ENCODE assay signal across 14 cellular contexts in genomic region chr4:144903953-144904711, GRCh38.
A peak's percentile ranks its signal among the peaks of the same experiment; 100 is the strongest.
DNase-seq lines count a peak whose midpoint lies in the region; ATAC-seq and TF ChIP-seq lines count a peak whose summit lies in the region.
"Had no signal": no experiment of that assay in that cellular context is flagged by ENCODE, and none has a peak within 500 bp of the region (broad histone marks: within the 10 kb centered on the region; RNA-seq: fewer than 3 reads in every experiment).

No MANE protein-coding gene starts in this region.

- BruUV-seq in HCT116 (replicated peaks; lab: Mats Ljungman, UMichigan), result no TSS peak

- H3K9ac ChIP-seq in HCT116 (ENCODE audit: low read length), result no peak overlapping the region
- H3K9ac ChIP-seq: BLaER1 treated with 17β-estradiol and CSF1 and Interleukin-3, amounts not matched to agents 10 nM and 100 nM had no signal

- no peaks in the 10 kb centered on the region for H3K79me2 ChIP-seq in HCT116 (ENCODE audit: insufficient read depth, low read length)

- H4K20me1 ChIP-seq in HCT116 (ENCODE audit: insufficient read depth), result no peaks in the 10 kb centered on the region
- H4K20me1 ChIP-seq: BLaER1 treated with 17β-estradiol and CSF1 and Interleukin-3, amounts not matched to agents 10 nM and 100 nM had no signal

- intact Hi-C loops in HCT116 (cut with micrococcal nuclease), result no loop called here
- intact Hi-C loops in activated CD4-positive, alpha-beta memory T cell treated with anti-CD3 and anti-CD28 coated beads for 36 hours (cut with micrococcal nuclease), result no loop called here

- POLR2A ChIA-PET in HCT116 (lab: Charles Lee), result no interaction called here
- POLR2A ChIA-PET in activated CD4-positive, alpha-beta memory T cell treated with anti-CD3 and anti-CD28 coated beads for 36 hours (lab: Charles Lee), result no interaction called here

- no peak for TF ChIP-seq CTCF in HCT116 (IDR thresholded peaks at IDR 0.05 in 2 of 3, conservative IDR thresholded peaks at IDR 0.05 in 1 of 3; ENCODE audit: borderline replicate concordance in 1 of 3, insufficient read depth in 1 of 3, low read depth in 2 of 3, low read length in 2 of 3)
- no peak for TF ChIP-seq CTCF in RWPE2 (IDR thresholded peaks at IDR 0.05; ENCODE audit: poor library complexity, severe bottlenecking)
- no peak for TF ChIP-seq CTCF in epithelial cell of esophagus (IDR thresholded peaks at IDR 0.05; ENCODE audit: insufficient read depth, low read depth, low read length, missing control alignments)

- H3K27me3 ChIP-seq in HCT116 (ENCODE audit: insufficient read depth, low read length) (no peaks in the 10 kb centered on the region), RWPE2 (ENCODE audit: insufficient read depth, poor library complexity, severe bottlenecking) (no peaks in the 10 kb centered on the region)
- H3K27me3 ChIP-seq: BLaER1 treated with 17β-estradiol and CSF1 and Interleukin-3, amounts not matched to agents 10 nM and 100 nM; body of pancreas had no signal

- H3K4me1 Mint-ChIP-seq in activated CD4-positive, alpha-beta memory T cell treated with anti-CD3 and anti-CD28 coated beads for 36 hours (ENCODE audit: low read depth), result no peaks in the 10 kb centered on the region

- H3K36me3 Mint-ChIP-seq in activated CD4-positive, alpha-beta memory T cell treated with anti-CD3 and anti-CD28 coated beads for 36 hours, result no peaks in the 10 kb centered on the region

- H3K9me3 ChIP-seq in HCT116 (ENCODE audit: control insufficient read depth in 1 of 2, insufficient read depth in 1 of 2, low read depth in 1 of 2, low read length in 2 of 2) (no peaks in the 10 kb centered on the region), RWPE2 (ENCODE audit: severe bottlenecking) (no peaks in the 10 kb centered on the region)
- H3K9me3 ChIP-seq: BLaER1 treated with 17β-estradiol and CSF1 and Interleukin-3, amounts not matched to agents 10 nM and 100 nM; body of pancreas had no signal

- ATAC-seq in HCT116 (peak; percentile 34; the same call in 1 of the 2 replicates), RWPE2 (ENCODE audit: low read depth) (peak; percentile 41; the same call in 1 of the 3 replicates), GM19397 (IDR thresholded peaks at IDR 0.05; ENCODE audit: unreplicated experiment) (no peak), HG02981 (IDR thresholded peaks at IDR 0.05; ENCODE audit: unreplicated experiment) (no peak)
- ATAC-seq: activated CD8-positive, alpha-beta T cell treated with anti-CD3 and anti-CD28 coated beads for 36 hours; body of pancreas; effector memory CD8-positive, alpha-beta T cell had no signal

- CTCF ChIA-PET in HCT116 (lab: Charles Lee), result no interaction called here
- CTCF ChIA-PET in activated CD4-positive, alpha-beta memory T cell treated with anti-CD3 and anti-CD28 coated beads for 36 hours (lab: Charles Lee), result no interaction called here

- no peaks in the 10 kb centered on the region for H3K9me3 Mint-ChIP-seq in activated CD4-positive, alpha-beta memory T cell treated with anti-CD3 and anti-CD28 coated beads for 36 hours
- H3K9me3 Mint-ChIP-seq: activated CD8-positive, alpha-beta T cell treated with anti-CD3 and anti-CD28 coated beads for 36 hours had no signal

- no peaks in the 10 kb centered on the region for H3K9me2 ChIP-seq in HCT116 (ENCODE audit: insufficient read depth)

- no peak overlapping the region for H3K4me3 ChIP-seq in HCT116 (replicated peaks in 1 of 2; ENCODE audit: low read depth in 1 of 2, low read length in 2 of 2)
- H3K4me3 ChIP-seq in RWPE2 (ENCODE audit: severe bottlenecking), result no peak overlapping the region
- H3K4me3 ChIP-seq in epithelial cell of esophagus (ENCODE audit: low read length), result no peak overlapping the region
- H3K4me3 ChIP-seq: BLaER1 treated with 17β-estradiol and CSF1 and Interleukin-3, amounts not matched to agents 10 nM and 100 nM; body of pancreas had no signal

- TF ChIP-seq POLR2A in HCT116 (IDR thresholded peaks at IDR 0.05; ENCODE audit: borderline replicate concordance, extremely low read depth, insufficient read depth, insufficient read length), result no peak

- RAD21 ChIA-PET in HCT116 (lab: Charles Lee; ENCODE audit: low non-redundant PET in 1 of 2, low total read pairs in 2 of 2, uncharacterized antibody in 2 of 2, unreplicated experiment in 2 of 2), result no interaction called here

- no peak overlapping the region for H3K27ac Mint-ChIP-seq in activated CD4-positive, alpha-beta memory T cell treated with anti-CD3 and anti-CD28 coated beads for 36 hours
- H3K27ac Mint-ChIP-seq: activated CD8-positive, alpha-beta T cell treated with anti-CD3 and anti-CD28 coated beads for 36 hours; effector memory CD8-positive, alpha-beta T cell had no signal

- H2AFZ ChIP-seq in HCT116 (ENCODE audit: low read depth, low read length, poor library complexity, severe bottlenecking), result no peak overlapping the region

- H3K4me3 Mint-ChIP-seq in activated CD4-positive, alpha-beta memory T cell treated with anti-CD3 and anti-CD28 coated beads for 36 hours, result no peak overlapping the region
- H3K4me3 Mint-ChIP-seq: activated CD8-positive, alpha-beta T cell treated with anti-CD3 and anti-CD28 coated beads for 36 hours; effector memory CD8-positive, alpha-beta T cell had no signal

- H3K27ac ChIP-seq in HCT116 (ENCODE audit: low read depth, low read length) (no peak overlapping the region), RWPE2 (ENCODE audit: poor library complexity, severe bottlenecking) (no peak overlapping the region)
- H3K27ac ChIP-seq: BLaER1 treated with 17β-estradiol and CSF1 and Interleukin-3, amounts not matched to agents 10 nM and 100 nM; body of pancreas had no signal

- H3K4me2 ChIP-seq in HCT116 (ENCODE audit: low read length), result peak overlapping the region; percentile 9; the same call in 1 of the 2 replicates

- TF ChIP-seq RAD21 in HCT116 (IDR thresholded peaks at IDR 0.05; ENCODE audit: low read depth), result no peak

- no peaks in the 10 kb centered on the region for H3K36me3 ChIP-seq in HCT116 (ENCODE audit: control insufficient read depth in 1 of 2, insufficient read depth in 2 of 2, low read length in 2 of 2)
- no peaks in the 10 kb centered on the region for H3K36me3 ChIP-seq in RWPE2 (ENCODE audit: low read depth)
- H3K36me3 ChIP-seq: BLaER1 treated with 17β-estradiol and CSF1 and Interleukin-3, amounts not matched to agents 10 nM and 100 nM had no signal

- DNase-seq in HCT116 (ENCODE audit: low read depth, low spot score) (peak; percentile 13), RWPE2 (ENCODE audit: low spot score) (no peak), epithelial cell of esophagus (ENCODE audit: low read depth) (peak; percentile 47), non-pigmented ciliary epithelial cell (ENCODE audit: low read depth) (peak; percentile 15)
- DNase-seq in activated CD4-positive, alpha-beta memory T cell treated with anti-CD3 and anti-CD28 coated beads for 36 hours, result no peak
- DNase-seq in stimulated activated CD8-positive, alpha-beta memory T cell treated with anti-CD3 and anti-CD28 coated beads, Interleukin-4, amount 100 ng/mL, for 48 hours, result no peak
- DNase-seq: activated CD8-positive, alpha-beta T cell treated with anti-CD3 and anti-CD28 coated beads for 36 hours; activated effector memory CD4-positive, alpha-beta T cell treated with anti-CD3 and anti-CD28 coated beads, Interleukin-2, amount 50 U/mL, for 16 hours; body of pancreas; DMS79; effector memory CD8-positive, alpha-beta T cell had no signal

- H3K4me1 ChIP-seq in HCT116 (ENCODE audit: control insufficient read depth in 1 of 2, insufficient read depth in 2 of 2, low read length in 2 of 2), result peaks cover 0 to 7% of the 10 kb centered on the region in 2 experiments; a peak in 2 of 4 replicates
- no peaks in the 10 kb centered on the region for H3K4me1 ChIP-seq in RWPE2 (ENCODE audit: insufficient read depth, poor library complexity, severe bottlenecking)
- H3K4me1 ChIP-seq: body of pancreas had no signal

- no peaks in the 10 kb centered on the region for H3K27me3 Mint-ChIP-seq in activated CD4-positive, alpha-beta memory T cell treated with anti-CD3 and anti-CD28 coated beads for 36 hours
- H3K27me3 Mint-ChIP-seq: activated CD8-positive, alpha-beta T cell treated with anti-CD3 and anti-CD28 coated beads for 36 hours; effector memory CD8-positive, alpha-beta T cell had no signal

TF ChIP-seq in HCT116, 20 proteins besides CTCF, POLR2A, EP300 and RAD21:
- TF ChIP-seq ATF3 (IDR thresholded peaks at IDR 0.05) (no peak), SIN3A (IDR thresholded peaks at IDR 0.05; ENCODE audit: low read depth) (no peak), ZBTB33 (IDR thresholded peaks at IDR 0.05; ENCODE audit: extremely low read depth, insufficient replicate concordance, low read length) (no peak), MAX (IDR thresholded peaks at IDR 0.05) (no peak), POLR2AphosphoS5 (IDR thresholded peaks at IDR 0.05; ENCODE audit: low read depth, low read length) (no peak)

Comparison
In these comparisons a context has a peak if more than half of its experiments do, and no peak if none do; other contexts are left out.
1. ATAC-seq: peak in HCT116 (single experiment) and RWPE2 (single experiment); none in GM19397 (single experiment) and HG02981 (single experiment).
2. DNase-seq: peak in HCT116 (single experiment), epithelial cell of esophagus (single experiment) and non-pigmented ciliary epithelial cell (single experiment); none in RWPE2 (single experiment), activated CD4-positive, alpha-beta memory T cell treated with anti-CD3 and anti-CD28 coated beads for 36 hours (single experiment) and stimulated activated CD8-positive, alpha-beta memory T cell treated with anti-CD3 and anti-CD28 coated beads, Interleukin-4, amount 100 ng/mL, for 48 hours (single experiment).